In the genomic region with DNA sequence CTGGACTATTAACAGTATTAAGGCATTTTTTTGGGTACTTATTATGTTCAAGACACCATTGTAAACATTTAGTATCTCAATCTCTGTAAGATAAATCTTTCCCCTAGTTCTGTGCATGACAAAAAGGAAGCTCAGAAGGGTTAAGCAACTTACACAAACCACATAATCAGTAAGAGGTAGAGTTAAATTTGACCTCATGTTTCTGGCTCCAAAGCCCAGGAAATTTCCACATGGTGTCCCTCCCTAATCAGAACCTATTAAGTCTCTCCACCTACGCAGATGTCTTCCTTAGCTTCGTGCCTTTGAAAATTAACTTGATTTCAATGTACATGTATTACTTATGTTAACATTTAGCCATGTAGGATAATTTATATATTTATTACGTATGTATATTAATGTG, we compare ENCODE assay signal across 11 cellular contexts. TPM values are rescaled to one million over a fixed set of nuclear protein-coding genes. Genes with fewer than 3 reads are reported as not detected.
DNase-seq lines count a peak whose midpoint lies in the region; ATAC-seq and TF ChIP-seq lines count a peak whose summit lies in the region.
"Had no signal": no experiment of that assay in that cellular context is flagged by ENCODE, and none has a peak within 500 bp of the region (broad histone marks: within the 10 kb centered on the region; RNA-seq: fewer than 3 reads in every experiment).

No MANE protein-coding gene starts in this region.

- peaks cover 48% of the 10 kb centered on the region for H3K4me1 Mint-ChIP-seq in activated CD8-positive, alpha-beta T cell treated with anti-CD3 and anti-CD28 coated beads, Interleukin-2, amount 10 ng/mL, durations not matched to agents 7 days and 5 days (ENCODE audit: low read depth)
- H3K4me1 Mint-ChIP-seq in natural killer cell treated with Interleukin-12 subunit alpha and Interleukin-12 subunit beta and Interleukin-15 and Interleukin-18, amount 100 ng/mL, for 72 hours (ENCODE audit: low read depth in 2 of 2), result peaks cover 24 to 31% of the 10 kb centered on the region in 2 donors

- intact Hi-C loops in Right ventricle myocardium inferior (cut with DNase I), result no loop called here

- H4K20me1 ChIP-seq in smooth muscle cell (ENCODE audit: low read depth), result no peaks in the 10 kb centered on the region

- no peaks in the 10 kb centered on the region for H3K79me2 ChIP-seq in smooth muscle cell (ENCODE audit: low read depth)

- H3K27me3 ChIP-seq in smooth muscle cell (ENCODE audit: low read depth), result peaks cover 54% of the 10 kb centered on the region
- H3K27me3 ChIP-seq: tibial artery had no signal

- ATAC-seq in activated CD8-positive, alpha-beta T cell treated with anti-CD3 and anti-CD28 coated beads, Interleukin-2, amount 10 ng/mL, durations not matched to agents 7 days and 5 days, result no peak
- ATAC-seq in natural killer cell treated with Interleukin-12 subunit alpha and Interleukin-12 subunit beta and Interleukin-15 and Interleukin-18, amount 100 ng/mL, for 72 hours, result no peak
- ATAC-seq in Right ventricle myocardium inferior, result no peak
- ATAC-seq: mucosa of descending colon had no signal

- H3K27ac ChIP-seq in smooth muscle cell (ENCODE audit: low read depth), result no peak overlapping the region
- H3K27ac ChIP-seq: tibial artery had no signal

- H3F3A ChIP-seq in smooth muscle cell (ENCODE audit: low read depth), result no peaks in the 10 kb centered on the region

- CTCF ChIA-PET in activated CD8-positive, alpha-beta T cell treated with anti-CD3 and anti-CD28 coated beads, Interleukin-2, amount 10 ng/mL, durations not matched to agents 7 days and 5 days (lab: Charles Lee), result interaction anchor here (1.0 to 1.6 kb wide), 3 partner anchors 27 to 648 kb away, joined by 4 to 6 read pairs (median 4); a partner anchor contains a TSS

- no peaks in the 10 kb centered on the region for H3K9me3 ChIP-seq in smooth muscle cell (replicated peaks; ENCODE audit: low read depth)
- H3K9me3 ChIP-seq: mucosa of descending colon, tibial artery had no signal

- POLR2A ChIA-PET in activated CD8-positive, alpha-beta T cell treated with anti-CD3 and anti-CD28 coated beads, Interleukin-2, amount 10 ng/mL, durations not matched to agents 7 days and 5 days (lab: Charles Lee), result interaction anchor here (0.8 kb wide), 2 partner anchors 123 to 124 kb away, joined by 3 to 4 read pairs; a partner anchor contains a TSS

- peak overlapping the region; percentile 94 for H3K27ac Mint-ChIP-seq in activated CD8-positive, alpha-beta T cell treated with anti-CD3 and anti-CD28 coated beads, Interleukin-2, amount 10 ng/mL, durations not matched to agents 7 days and 5 days
- peak overlapping the region; percentile 76 to 82 for H3K27ac Mint-ChIP-seq in natural killer cell treated with Interleukin-12 subunit alpha and Interleukin-12 subunit beta and Interleukin-15 and Interleukin-18, amount 100 ng/mL, for 72 hours

- H3K27me3 Mint-ChIP-seq in activated CD8-positive, alpha-beta T cell treated with anti-CD3 and anti-CD28 coated beads, Interleukin-2, amount 10 ng/mL, durations not matched to agents 7 days and 5 days (ENCODE audit: low read depth), result no peaks in the 10 kb centered on the region
- H3K27me3 Mint-ChIP-seq in natural killer cell treated with Interleukin-12 subunit alpha and Interleukin-12 subunit beta and Interleukin-15 and Interleukin-18, amount 100 ng/mL, for 72 hours, result no peaks in the 10 kb centered on the region

- no peak overlapping the region for H3K4me3 ChIP-seq in smooth muscle cell
- H3K4me3 ChIP-seq: mucosa of descending colon had no signal

- peak overlapping the region; percentile 87 for H3K4me3 Mint-ChIP-seq in activated CD8-positive, alpha-beta T cell treated with anti-CD3 and anti-CD28 coated beads, Interleukin-2, amount 10 ng/mL, durations not matched to agents 7 days and 5 days
- peak overlapping the region; percentile 88 for H3K4me3 Mint-ChIP-seq in natural killer cell treated with Interleukin-12 subunit alpha and Interleukin-12 subunit beta and Interleukin-15 and Interleukin-18, amount 100 ng/mL, for 72 hours

- DNase-seq in SIG-M5 treated with dmso at 0.1 percent for 504 hours (lab: John Stamatoyannopoulos, UW; ENCODE audit: unreplicated experiment) (peak; percentile 58), SIG-M5 (lab: John Stamatoyannopoulos, UW) (no peak), Kasumi-1 (lab: John Stamatoyannopoulos, UW) (peak; percentile 42 to 49), smooth muscle cell (lab: John Stamatoyannopoulos, UW; ENCODE audit: unreplicated experiment) (no peak), Right ventricle myocardium inferior (ENCODE audit: missing footprints) (no peak)
- DNase-seq in activated CD8-positive, alpha-beta T cell treated with anti-CD3 and anti-CD28 coated beads, Interleukin-2, amount 10 ng/mL, durations not matched to agents 7 days and 5 days, result no peak
- DNase-seq in natural killer cell treated with Interleukin-12 subunit alpha and Interleukin-12 subunit beta and Interleukin-15 and Interleukin-18, amount 100 ng/mL, for 72 hours (ENCODE audit: low spot score), result no peak
- DNase-seq in stimulated activated CD4-positive, alpha-beta T cell treated with anti-CD3 and anti-CD28 coated beads, Interleukin-4, amount 100 ng/mL, for 1 hour, result no peak
- DNase-seq: mucosa of descending colon, NCI-H1417 treated with DMSO at 0.1 percent for 48 hours, tibial artery had no signal

- no peak for TF ChIP-seq CTCF in smooth muscle cell (IDR thresholded peaks at IDR 0.05; ENCODE audit: borderline replicate concordance, insufficient read depth, poor library complexity, severe bottlenecking)

- H3K4me2 ChIP-seq in smooth muscle cell, result no peak overlapping the region

- no peaks in the 10 kb centered on the region for H3K9me3 Mint-ChIP-seq in activated CD8-positive, alpha-beta T cell treated with anti-CD3 and anti-CD28 coated beads, Interleukin-2, amount 10 ng/mL, durations not matched to agents 7 days and 5 days (ENCODE audit: insufficient read depth)
- no peaks in the 10 kb centered on the region for H3K9me3 Mint-ChIP-seq in natural killer cell treated with Interleukin-12 subunit alpha and Interleukin-12 subunit beta and Interleukin-15 and Interleukin-18, amount 100 ng/mL, for 72 hours

- no peak overlapping the region for H2AFZ ChIP-seq in smooth muscle cell (ENCODE audit: low read depth)

- 82% methylated on average over 3 of the region's 3 CpGs for WGBS in smooth muscle cell (ENCODE audit: low lambda C conversion rate)

- no peak overlapping the region for H3K9ac ChIP-seq in smooth muscle cell (ENCODE audit: low read depth)

- H3K36me3 Mint-ChIP-seq in activated CD8-positive, alpha-beta T cell treated with anti-CD3 and anti-CD28 coated beads, Interleukin-2, amount 10 ng/mL, durations not matched to agents 7 days and 5 days (ENCODE audit: low read depth), result peaks cover 22% of the 10 kb centered on the region
- no peaks in the 10 kb centered on the region for H3K36me3 Mint-ChIP-seq in natural killer cell treated with Interleukin-12 subunit alpha and Interleukin-12 subunit beta and Interleukin-15 and Interleukin-18, amount 100 ng/mL, for 72 hours

- H3K36me3 ChIP-seq in smooth muscle cell (ENCODE audit: low read depth), result no peaks in the 10 kb centered on the region
- H3K36me3 ChIP-seq: tibial artery had no signal

- peaks cover 4% of the 10 kb centered on the region for H3K4me1 ChIP-seq in smooth muscle cell (ENCODE audit: low read depth)

RNA-seq across cellular contexts. Expression of a gene that starts 2.0 kb away (rescaled TPM):
- 10 to 100 TPM; 51.8 to 53.2 TPM for total RNA-seq in activated CD8-positive, alpha-beta T cell treated with anti-CD3 and anti-CD28 coated beads, Interleukin-2, amount 10 ng/mL, durations not matched to agents 7 days and 5 days
- total RNA-seq in natural killer cell treated with Interleukin-12 subunit alpha and Interleukin-12 subunit beta and Interleukin-15 and Interleukin-18, amount 100 ng/mL, for 72 hours, result 10 to 100 TPM; 44.9 to 48.1 TPM
- 3.6 and 5.1 TPM in 2 replicates for total RNA-seq in smooth muscle cell
- polyA plus RNA-seq in smooth muscle cell, result 1.2 and 1.7 TPM in 2 replicates
- total RNA-seq in Right ventricle myocardium inferior, result 19.7 TPM

Comparison
In these comparisons a context has a peak if more than half of its experiments do, and no peak if none do; other contexts are left out.
1. DNase-seq: peak in SIG-M5 treated with dmso at 0.1 percent for 504 hours (single experiment) and Kasumi-1 (2 of 2); none in SIG-M5 (single experiment), activated CD8-positive, alpha-beta T cell treated with anti-CD3 and anti-CD28 coated beads, Interleukin-2, amount 10 ng/mL, durations not matched to agents 7 days and 5 days (single experiment), natural killer cell treated with Interleukin-12 subunit alpha and Interleukin-12 subunit beta and Interleukin-15 and Interleukin-18, amount 100 ng/mL, for 72 hours (single experiment), stimulated activated CD4-positive, alpha-beta T cell treated with anti-CD3 and anti-CD28 coated beads, Interleukin-4, amount 100 ng/mL, for 1 hour (single experiment), smooth muscle cell (single experiment) and Right ventricle myocardium inferior (single experiment).